ENCODE assay signal across 21 cellular contexts in the genomic region with DNA sequence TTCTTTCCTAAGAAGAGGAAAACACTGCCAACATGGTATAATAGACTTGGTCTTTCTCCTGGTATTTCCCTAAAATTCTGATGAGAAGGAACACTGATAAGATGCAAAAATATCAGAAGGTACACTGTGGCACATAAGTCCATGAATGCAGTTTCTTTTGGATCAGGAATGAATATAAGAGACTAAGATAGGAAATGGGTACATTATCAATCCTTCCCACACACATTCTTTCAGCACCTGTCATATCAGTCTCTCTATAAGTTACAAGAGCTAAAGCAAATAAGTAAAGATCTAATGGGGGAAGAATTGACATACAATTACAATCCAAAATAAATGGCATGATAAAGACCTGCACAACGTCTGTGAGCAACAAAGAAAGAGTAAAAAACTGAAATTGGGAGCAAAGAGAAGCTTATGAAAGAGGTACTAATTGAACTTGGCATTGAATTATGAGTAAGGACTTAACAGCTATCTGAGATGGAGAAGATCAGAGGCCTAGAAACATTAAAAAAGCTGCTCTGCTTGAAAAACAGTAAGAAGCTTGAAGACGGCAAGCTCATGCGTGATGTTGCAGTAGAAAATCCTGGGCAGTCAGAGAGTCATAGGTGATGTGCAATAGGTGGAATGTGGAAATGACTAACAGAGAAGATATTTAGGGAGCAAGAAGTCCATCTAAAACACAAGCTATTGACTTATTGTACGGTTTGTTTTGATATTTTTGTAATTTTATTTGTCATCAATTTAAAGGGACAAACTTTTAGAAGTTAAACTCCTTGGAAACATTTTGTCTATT.
DNase-seq lines count a peak whose midpoint lies in the region; ATAC-seq and TF ChIP-seq lines count a peak whose summit lies in the region.
"Had no signal": no experiment of that assay in that cellular context is flagged by ENCODE, and none has a peak within 500 bp of the region (broad histone marks: within the 10 kb centered on the region; RNA-seq: fewer than 3 reads in every experiment).

No MANE protein-coding gene starts in this region.

- H2AFZ ChIP-seq in IMR-90 (replicated peaks; ENCODE audit: low read length, poor library complexity), result no peak overlapping the region

- no TSS peak for BruUV-seq in IMR-90 (replicated peaks; lab: Mats Ljungman, UMichigan)
- BruUV-seq in A673 (replicated peaks; lab: Mats Ljungman, UMichigan), result no TSS peak

- peak overlapping the region; percentile 39; the same call in 1 of the 2 replicates for H4K5ac ChIP-seq in IMR-90 (ENCODE audit: low read depth, low read length)

- ATAC-seq in IMR-90 (ENCODE audit: low read depth) (0 out of 2 replicates have a peak, but pooled peaks have one; percentile 33), GM18858 (IDR thresholded peaks at IDR 0.05; ENCODE audit: unreplicated experiment) (no peak)
- ATAC-seq: GM12878, sciatic nerve had no signal

- H2AK5ac ChIP-seq in IMR-90 (ENCODE audit: low read depth, low read length), result no peak overlapping the region

- CTCF ChIA-PET in IMR-90 (lab: Yijun Ruan, JAX), result interaction anchor here (0.5 to 1.3 kb wide), 7 partner anchors 11 to 508 kb away, joined by 3 to 4 read pairs (median 3); no protein-coding TSS in a partner anchor
- CTCF ChIA-PET in A673 (lab: Charles Lee), result no interaction called here

- H3K18ac ChIP-seq in IMR-90 (ENCODE audit: low read depth, low read length), result peak overlapping the region; percentile 48; the same call in 1 of the 2 replicates

- H2AK9ac ChIP-seq in IMR-90 (replicated peaks; ENCODE audit: low read depth, low read length, poor library complexity), result no peak overlapping the region

- DNase-seq in IMR-90 (peak; percentile 76), brain microvascular endothelial cell (peak; percentile 71), iris pigment epithelial cell (ENCODE audit: low read depth) (peak; percentile 95), hypothalamus (lab: John Stamatoyannopoulos, UW) (no peak), HT-29 (ENCODE audit: low spot score) (no peak), A673 (ENCODE audit: low spot score) (no peak)
- DNase-seq: activated CD8-positive, alpha-beta memory T cell treated with anti-CD3 and anti-CD28 coated beads, Interleukin-2, amount 50 U/mL, for 4 hours; activated naive CD4-positive, alpha-beta T cell treated with Interleukin-2 at 50 U/mL for 16 hours; effector CD8-positive, alpha-beta T cell; foreskin melanocyte; H9; NCI-H1105 treated with DMSO at 0.1 percent for 48 hours; SHP77 treated with DMSO at 0.1 percent for 48 hours; stimulated activated CD4-positive, alpha-beta T cell treated with anti-CD3 and anti-CD28 coated beads, Interleukin-4, amount 100 ng/mL, for 4 hours had no signal

- no peak overlapping the region for H3K9ac ChIP-seq in IMR-90 (ENCODE audit: low read depth, low read length)

- dilution Hi-C loops in IMR-90 (cut with HindIII; ENCODE audit: low sequenced_read_pairs, unreplicated experiment), result no loop called here

- intact Hi-C loops in IMR-90 (cut with micrococcal nuclease) (no loop called here), A673 (cut with micrococcal nuclease; ENCODE audit: unreplicated experiment) (no loop called here)

- no peak for TF ChIP-seq CTCF in 22Rv1 (IDR thresholded peaks at IDR 0.05)
- no peak for TF ChIP-seq CTCF in IMR-90 (conservative IDR thresholded peaks at IDR 0.05; ENCODE audit: low read depth, low read length)
- TF ChIP-seq CTCF in brain microvascular endothelial cell (IDR thresholded peaks at IDR 0.05; ENCODE audit: low read depth, low read length, missing control alignments), result no peak
- no peak for TF ChIP-seq CTCF in A673 (conservative IDR thresholded peaks at IDR 0.05; ENCODE audit: low read depth, low read length)

- 0 out of 3 replicates have a peak overlapping the region, but pooled peaks have one; percentile 28 for H2BK15ac ChIP-seq in IMR-90 (ENCODE audit: low read depth, low read length)

- H3K56ac ChIP-seq in IMR-90 (ENCODE audit: extremely low read depth, insufficient read depth, low read length), result no peak overlapping the region

- TF ChIP-seq POLR2A in IMR-90 (IDR thresholded peaks at IDR 0.05; ENCODE audit: low read depth, low read length), result no peak

- no peak overlapping the region for H4K8ac ChIP-seq in IMR-90 (ENCODE audit: low read depth in 2 of 2, low read length in 2 of 2)

- no peak overlapping the region for H3K4me3 ChIP-seq in IMR-90 (ENCODE audit: insufficient read depth, low read depth, low read length)
- no peak overlapping the region for H3K4me3 ChIP-seq in brain microvascular endothelial cell (ENCODE audit: low read depth, low read length)
- H3K4me3 ChIP-seq in A673 (ENCODE audit: low read depth, low read length, poor library complexity, severe bottlenecking), result no peak overlapping the region
- H3K4me3 ChIP-seq: cardiac muscle cell, GM12878, thoracic aorta had no signal

- H3K4ac ChIP-seq in IMR-90 (ENCODE audit: low read depth, low read length), result peak overlapping the region; percentile 3; the same call in 1 of the 2 replicates

- in situ Hi-C loops in IMR-90 (cut with MboI; ENCODE audit: low sequenced_read_pairs), result no loop called here
- in situ Hi-C loops in brain microvascular endothelial cell (cut with HindIII; ENCODE audit: low pct_ligation_motif_present, low sequenced_read_pairs), result no loop called here

- H2BK20ac ChIP-seq in IMR-90 (ENCODE audit: low read depth, low read length), result peak overlapping the region; percentile 13; the same call in 1 of the 2 replicates

- H3K27ac ChIP-seq in 22Rv1, result peak overlapping the region; percentile 50
- no peak overlapping the region for H3K27ac ChIP-seq in IMR-90 (ENCODE audit: insufficient read depth, low read length)
- peak overlapping the region; percentile 67 for H3K27ac ChIP-seq in brain microvascular endothelial cell
- H3K27ac ChIP-seq in A673 (ENCODE audit: low read depth, low read length, poor library complexity, severe bottlenecking), result no peak overlapping the region
- H3K27ac ChIP-seq: cardiac muscle cell, neutrophil, thoracic aorta had no signal

- H3K79me1 ChIP-seq in IMR-90 (ENCODE audit: low read depth in 1 of 2, low read length in 2 of 2), result no peaks in the 10 kb centered on the region

- POLR2A ChIA-PET in IMR-90 (lab: Charles Lee; ENCODE audit: unreplicated experiment) (no interaction called here), A673 (lab: Charles Lee; ENCODE audit: low non-redundant PET) (no interaction called here)

- H2BK5ac ChIP-seq in IMR-90 (ENCODE audit: low read depth, low read length, poor library complexity, severe bottlenecking), result peak overlapping the region; percentile 64

- H4K91ac ChIP-seq in IMR-90 (ENCODE audit: insufficient read depth, low read depth, low read length), result no peak overlapping the region; the same call in 1 of the 2 replicates

- no peaks in the 10 kb centered on the region for H4K20me1 ChIP-seq in IMR-90 (ENCODE audit: insufficient read depth, low read length)

- H3K9me1 ChIP-seq in IMR-90 (ENCODE audit: insufficient read depth, low read length), result 0 out of 2 replicates have a peak, but pooled peaks cover 3% of the 10 kb centered on the region

- no peaks in the 10 kb centered on the region for H3K4me1 ChIP-seq in IMR-90 (ENCODE audit: control insufficient read depth, insufficient read depth, low read length)
- H3K4me1 ChIP-seq in A673 (ENCODE audit: insufficient read depth, low read length, poor library complexity, severe bottlenecking), result peaks cover 6% of the 10 kb centered on the region

- no peaks in the 10 kb centered on the region for H3K9me3 ChIP-seq in IMR-90 (ENCODE audit: control insufficient read depth, insufficient read depth, low read length)
- no peaks in the 10 kb centered on the region for H3K9me3 ChIP-seq in A673 (ENCODE audit: low read depth, low read length, poor library complexity, severe bottlenecking)
- H3K9me3 ChIP-seq: neutrophil, thoracic aorta had no signal

- no peaks in the 10 kb centered on the region for H3K36me3 ChIP-seq in IMR-90 (ENCODE audit: control insufficient read depth, insufficient read depth, low read length)
- no peaks in the 10 kb centered on the region for H3K36me3 ChIP-seq in brain microvascular endothelial cell (replicated peaks)
- no peaks in the 10 kb centered on the region for H3K36me3 ChIP-seq in A673 (ENCODE audit: insufficient read depth, low read length, poor library complexity, severe bottlenecking)
- H3K36me3 ChIP-seq: cardiac muscle cell, neutrophil, thoracic aorta had no signal

- no peak for TF ChIP-seq RAD21 in IMR-90 (IDR thresholded peaks at IDR 0.05; ENCODE audit: low read length)

- no peak overlapping the region for H3K14ac ChIP-seq in IMR-90 (replicated peaks; ENCODE audit: low read depth, low read length)

- H2BK120ac ChIP-seq in IMR-90 (ENCODE audit: low read depth, low read length), result peak overlapping the region; percentile 17; the same call in 1 of the 2 replicates

- no peaks in the 10 kb centered on the region for H3K27me3 ChIP-seq in IMR-90 (ENCODE audit: control insufficient read depth, insufficient read depth, low read length)
- H3K27me3 ChIP-seq in brain microvascular endothelial cell (replicated peaks), result no peaks in the 10 kb centered on the region
- no peaks in the 10 kb centered on the region for H3K27me3 ChIP-seq in A673 (replicated peaks; ENCODE audit: insufficient read depth, low read depth, low read length, poor library complexity)
- H3K27me3 ChIP-seq: cardiac muscle cell, neutrophil had no signal

- H3K23ac ChIP-seq in IMR-90 (ENCODE audit: low read depth, low read length), result no peak overlapping the region

- no CpG with 5 or more reads among the region's 4 CpGs for WGBS in IMR-90 (ENCODE audit: extremely low coverage in 2 of 2, insufficient read length in 1 of 2), 2 experiments

- peak overlapping the region; percentile 46; the same call in 1 of the 2 replicates for H3K4me2 ChIP-seq in IMR-90 (ENCODE audit: low read depth, low read length)

TF ChIP-seq in IMR-90, 13 proteins besides CTCF, POLR2A, EP300 and RAD21:
- TF ChIP-seq CHD1 (IDR thresholded peaks at IDR 0.05; ENCODE audit: low read depth, low read length), result no peak
- TF ChIP-seq MAZ (IDR thresholded peaks at IDR 0.05; ENCODE audit: borderline replicate concordance, low read depth, low read length), result no peak
- peak; percentile 79 for TF ChIP-seq CEBPB (IDR thresholded peaks at IDR 0.05; ENCODE audit: low read depth, low read length)

Comparison
In these comparisons a context has a peak if more than half of its experiments do, and no peak if none do; other contexts are left out.
1. H3K27ac ChIP-seq: peak in 22Rv1 (single experiment) and brain microvascular endothelial cell (single experiment); none in IMR-90 (single experiment) and A673 (single experiment).
2. DNase-seq: peak in IMR-90 (single experiment), brain microvascular endothelial cell (single experiment) and iris pigment epithelial cell (single experiment); none in hypothalamus (0 of 51), HT-29 (single experiment) and A673 (single experiment).